Comparison of ENCODE assay signal across 27 cellular contexts in genomic region chr16:80915079-80915450, GRCh38.
"Had no signal": no experiment of that assay in that cellular context is flagged by ENCODE, and none has a peak within 500 bp of the region (broad histone marks: within the 10 kb centered on the region; RNA-seq: fewer than 3 reads in every experiment).

No MANE protein-coding gene starts in this region.

- H3K27ac ChIP-seq: KMS-11, PC-9, RWPE1, SJCRH30, SK-N-MC had no signal

- H3K27me3 ChIP-seq: SJCRH30 had no signal

- H3K4me1 ChIP-seq: SJCRH30 had no signal

- H3K36me3 ChIP-seq: SJCRH30 had no signal

- FAIRE-seq: RCC 7860 had no signal

- DNase-seq: Karpas-422, MM.1S, MV-4-11, NCI-H1092, NCI-H1105, NCI-H1417 treated with DMSO at 0.1 percent for 48 hours, NCI-H1436 treated with DMSO at 0.1 percent for 48 hours, NCI-H1694 treated with DMSO at 0.1 percent for 48 hours, NCI-H187 treated with DMSO at 0.1 percent for 48 hours, NCI-H2029, NCI-H2081, NCI-H2171 treated with DMSO at 0.1 percent for 48 hours, NCI-H2227 treated with DMSO at 0.1 percent for 48 hours, NCI-H345, NCI-H446, NCI-H510A treated with DMSO at 0.1 percent for 48 hours, NCI-H524 treated with DMSO at 0.1 percent for 48 hours, NCI-H526 treated with DMSO at 0.1 percent for 48 hours, NCI-H774, SHP77, SIG-M5, SJCRH30 had no signal

- H3K4me2 ChIP-seq: KMS-11, PC-9 had no signal

- H2AFZ ChIP-seq: PC-9 had no signal

- H3K4me3 ChIP-seq: PC-9, SJCRH30, SK-N-MC had no signal

- H3K9me3 ChIP-seq: SJCRH30 had no signal
